1 cellular context compared by ENCODE assay signal in the genomic region with DNA sequence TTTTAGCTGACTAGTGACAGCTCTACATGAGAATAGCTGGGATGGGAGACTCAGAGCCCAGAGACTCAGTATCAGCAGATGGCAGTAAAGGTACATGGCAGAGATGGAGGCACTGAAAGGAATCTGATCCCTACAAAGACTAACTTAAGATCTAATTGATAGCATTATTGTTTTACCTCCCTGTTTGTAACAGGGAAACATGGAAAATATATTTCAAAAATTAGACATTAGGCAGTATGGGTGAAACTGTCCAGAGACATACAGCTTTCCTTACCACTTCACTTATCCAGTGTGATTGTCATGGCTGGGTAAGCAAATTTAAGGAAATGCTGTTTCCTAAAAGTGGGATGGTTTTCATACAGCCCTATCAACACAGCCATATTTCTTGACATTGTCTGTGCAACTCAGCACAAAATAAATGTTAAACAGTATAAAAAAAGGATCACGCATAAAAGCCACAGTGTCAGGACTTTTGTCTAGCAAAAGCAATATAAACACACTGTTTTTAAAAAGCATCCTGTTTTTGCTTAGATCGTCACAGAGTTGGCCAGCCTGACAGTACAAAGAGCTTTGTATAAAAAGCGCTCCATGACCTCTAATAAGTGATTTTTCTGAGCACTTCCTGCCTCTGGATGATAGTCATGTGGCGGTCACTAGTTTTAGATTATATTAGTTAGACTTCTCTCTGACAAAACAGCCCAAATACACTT.
TF ChIP-seq lines count a peak whose summit lies in the region.

No MANE protein-coding gene starts in this region.

TF ChIP-seq in WTC11, 78 proteins besides CTCF, POLR2A, EP300 and RAD21 (continued from another document):
- TF ChIP-seq, protein P1, sequence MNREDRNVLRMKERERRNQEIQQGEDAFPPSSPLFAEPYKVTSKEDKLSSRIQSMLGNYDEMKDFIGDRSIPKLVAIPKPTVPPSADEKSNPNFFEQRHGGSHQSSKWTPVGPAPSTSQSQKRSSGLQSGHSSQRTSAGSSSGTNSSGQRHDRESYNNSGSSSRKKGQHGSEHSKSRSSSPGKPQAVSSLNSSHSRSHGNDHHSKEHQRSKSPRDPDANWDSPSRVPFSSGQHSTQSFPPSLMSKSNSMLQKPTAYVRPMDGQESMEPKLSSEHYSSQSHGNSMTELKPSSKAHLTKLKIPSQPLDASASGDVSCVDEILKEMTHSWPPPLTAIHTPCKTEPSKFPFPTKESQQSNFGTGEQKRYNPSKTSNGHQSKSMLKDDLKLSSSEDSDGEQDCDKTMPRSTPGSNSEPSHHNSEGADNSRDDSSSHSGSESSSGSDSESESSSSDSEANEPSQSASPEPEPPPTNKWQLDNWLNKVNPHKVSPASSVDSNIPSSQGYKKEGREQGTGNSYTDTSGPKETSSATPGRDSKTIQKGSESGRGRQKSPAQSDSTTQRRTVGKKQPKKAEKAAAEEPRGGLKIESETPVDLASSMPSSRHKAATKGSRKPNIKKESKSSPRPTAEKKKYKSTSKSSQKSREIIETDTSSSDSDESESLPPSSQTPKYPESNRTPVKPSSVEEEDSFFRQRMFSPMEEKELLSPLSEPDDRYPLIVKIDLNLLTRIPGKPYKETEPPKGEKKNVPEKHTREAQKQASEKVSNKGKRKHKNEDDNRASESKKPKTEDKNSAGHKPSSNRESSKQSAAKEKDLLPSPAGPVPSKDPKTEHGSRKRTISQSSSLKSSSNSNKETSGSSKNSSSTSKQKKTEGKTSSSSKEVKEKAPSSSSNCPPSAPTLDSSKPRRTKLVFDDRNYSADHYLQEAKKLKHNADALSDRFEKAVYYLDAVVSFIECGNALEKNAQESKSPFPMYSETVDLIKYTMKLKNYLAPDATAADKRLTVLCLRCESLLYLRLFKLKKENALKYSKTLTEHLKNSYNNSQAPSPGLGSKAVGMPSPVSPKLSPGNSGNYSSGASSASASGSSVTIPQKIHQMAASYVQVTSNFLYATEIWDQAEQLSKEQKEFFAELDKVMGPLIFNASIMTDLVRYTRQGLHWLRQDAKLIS (CRISPR knock-in tag; IDR thresholded peaks at IDR 0.05; ENCODE audit: borderline replicate concordance): no peak
- TF ChIP-seq ATF1 (CRISPR knock-in tag; IDR thresholded peaks at IDR 0.05) (no peak), OVOL2 (CRISPR knock-in tag; IDR thresholded peaks at IDR 0.05; ENCODE audit: borderline replicate concordance) (no peak), SMAD4 (CRISPR knock-in tag; IDR thresholded peaks at IDR 0.05) (no peak)
- TF ChIP-seq, protein P2, sequence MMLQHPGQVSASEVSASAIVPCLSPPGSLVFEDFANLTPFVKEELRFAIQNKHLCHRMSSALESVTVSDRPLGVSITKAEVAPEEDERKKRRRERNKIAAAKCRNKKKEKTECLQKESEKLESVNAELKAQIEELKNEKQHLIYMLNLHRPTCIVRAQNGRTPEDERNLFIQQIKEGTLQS (CRISPR knock-in tag; conservative IDR thresholded peaks at IDR 0.05): no peak
